Comparison of ENCODE assay signal across 12 cellular contexts in genomic region chr12:96215933-96216273, GRCh38. TPM values are rescaled to one million over a fixed set of nuclear protein-coding genes. Genes with fewer than 3 reads are reported as not detected.
DNase-seq lines count a peak whose midpoint lies in the region; ATAC-seq and TF ChIP-seq lines count a peak whose summit lies in the region.
"Had no signal": no experiment of that assay in that cellular context is flagged by ENCODE, and none has a peak within 500 bp of the region (broad histone marks: within the 10 kb centered on the region; RNA-seq: fewer than 3 reads in every experiment).

No MANE protein-coding gene starts in this region.

- H3K27ac ChIP-seq in coronary artery (no peak overlapping the region), neural progenitor cell (no peak overlapping the region), tibial artery (no peak overlapping the region)
- H3K27ac ChIP-seq: dorsolateral prefrontal cortex, prostate gland had no signal

- H3K4me1 Mint-ChIP-seq in activated T-cell treated with anti-CD3 and anti-CD28 coated beads, Interleukin-2, amount 50 U/mL, for 24 hours (ENCODE audit: low read depth): peaks cover 72% of the 10 kb centered on the region
- H3K4me1 Mint-ChIP-seq in Caco-2 (ENCODE audit: low read depth, unreplicated experiment): no peaks in the 10 kb centered on the region
- H3K4me1 Mint-ChIP-seq in neural progenitor cell: peaks cover 33% of the 10 kb centered on the region

- peak overlapping the region; percentile 75 for H3K27ac Mint-ChIP-seq in activated T-cell treated with anti-CD3 and anti-CD28 coated beads, Interleukin-2, amount 50 U/mL, for 24 hours
- no peak overlapping the region for H3K27ac Mint-ChIP-seq in Caco-2 (ENCODE audit: unreplicated experiment)
- peak overlapping the region; percentile 48 for H3K27ac Mint-ChIP-seq in neural progenitor cell

- CTCF ChIA-PET in Caco-2 (lab: Charles Lee): interaction anchor here (0.6 to 1.9 kb wide), 15 partner anchors 21 to 300 kb away, joined by 3 to 11 read pairs (median 4); partner anchors contain the start of genes CDK17 and LTA4H

- no peaks in the 10 kb centered on the region for H3K36me3 ChIP-seq in Caco-2 (ENCODE audit: control insufficient read depth, insufficient read depth, low read length)
- no peaks in the 10 kb centered on the region for H3K36me3 ChIP-seq in neural progenitor cell
- no peaks in the 10 kb centered on the region for H3K36me3 ChIP-seq in tibial artery
- H3K36me3 ChIP-seq: prostate gland had no signal

- peak overlapping the region; percentile 30 for H2AFZ ChIP-seq in neural progenitor cell (replicated peaks)

- H3K9ac ChIP-seq in neural progenitor cell: no peak overlapping the region

- no TSS peak for BruUV-seq in Caco-2 (replicated peaks; lab: Mats Ljungman, UMichigan)

- H3K4me3 ChIP-seq in Caco-2 (ENCODE audit: low read depth, low read length) (no peak overlapping the region), coronary artery (no peak overlapping the region), neural progenitor cell (no peak overlapping the region), tibial artery (no peak overlapping the region)
- H3K4me3 ChIP-seq: K562, prostate gland had no signal

- H3K9me3 Mint-ChIP-seq in activated T-cell treated with anti-CD3 and anti-CD28 coated beads, Interleukin-2, amount 50 U/mL, for 24 hours: no peaks in the 10 kb centered on the region
- H3K9me3 Mint-ChIP-seq in Caco-2 (ENCODE audit: unreplicated experiment) (no peaks in the 10 kb centered on the region), neural progenitor cell (no peaks in the 10 kb centered on the region)
- H3K9me3 Mint-ChIP-seq: natural killer cell treated with Interleukin-12 subunit alpha and Interleukin-12 subunit beta and Interleukin-15 and Interleukin-18, amount 100 ng/mL, for 72 hours had no signal

- no peak overlapping the region for H3K4me3 Mint-ChIP-seq in activated T-cell treated with anti-CD3 and anti-CD28 coated beads, Interleukin-2, amount 50 U/mL, for 24 hours
- peak overlapping the region; percentile 42 for H3K4me3 Mint-ChIP-seq in Caco-2 (ENCODE audit: unreplicated experiment)
- H3K4me3 Mint-ChIP-seq in neural progenitor cell: no peak overlapping the region

- TF ChIP-seq CTCF in Caco-2 (IDR thresholded peaks at IDR 0.05; ENCODE audit: insufficient read depth in 1 of 2, low read depth in 1 of 2, low read length in 1 of 2, severe bottlenecking in 1 of 2, unreplicated experiment in 1 of 2) (no peak), coronary artery (IDR thresholded peaks at IDR 0.05) (no peak), neural progenitor cell (IDR thresholded peaks at IDR 0.05) (no peak), tibial artery (IDR thresholded peaks at IDR 0.05) (no peak)

- no peaks in the 10 kb centered on the region for H3F3A ChIP-seq in neural progenitor cell (ENCODE audit: low read depth)

- no peaks in the 10 kb centered on the region for H3K9me3 ChIP-seq in Caco-2
- no peaks in the 10 kb centered on the region for H3K9me3 ChIP-seq in neural progenitor cell (ENCODE audit: low read depth)
- no peaks in the 10 kb centered on the region for H3K9me3 ChIP-seq in tibial artery
- H3K9me3 ChIP-seq: prostate gland had no signal

- H3K4me1 ChIP-seq in Caco-2 (no peaks in the 10 kb centered on the region), neural progenitor cell (peaks cover 9% of the 10 kb centered on the region), tibial artery (peaks cover 0 to 13% (median 4%) of the 10 kb centered on the region in 4 donors)
- H3K4me1 ChIP-seq: prostate gland had no signal

- DNase-seq in activated T-cell treated with anti-CD3 and anti-CD28 coated beads, Interleukin-2, amount 50 U/mL, for 24 hours: no peak
- DNase-seq in activated T-cell treated with anti-CD3 and anti-CD28 coated beads for 4 hours (no peak), Caco-2 (no peak), coronary artery (ENCODE audit: low spot score) (peak; percentile 36), neural progenitor cell (ENCODE audit: low spot score) (peak; percentile 18), tibial artery (no peak), sciatic nerve (ENCODE audit: low spot score) (no peak)

- H3K79me2 ChIP-seq in neural progenitor cell (ENCODE audit: low read depth): no peaks in the 10 kb centered on the region

- intact Hi-C loops in Caco-2 (cut with micrococcal nuclease; ENCODE audit: unreplicated experiment): loop anchor here (1.0 to 2.0 kb wide), 6 partner anchors 21 to 301 kb away; partner anchors contain the start of genes CDK17, ELK3 and LTA4H
- intact Hi-C loops in tibial artery (cut with DNase I; ENCODE audit: low total_unique reads): loop anchor here (5.0 to 10.0 kb wide), 2 partner anchors 154 to 301 kb away; no protein-coding TSS in a partner anchor
- intact Hi-C loops in sciatic nerve (cut with DNase I): no loop called here

- H3K36me3 Mint-ChIP-seq in activated T-cell treated with anti-CD3 and anti-CD28 coated beads, Interleukin-2, amount 50 U/mL, for 24 hours (ENCODE audit: low read depth): peaks cover 60% of the 10 kb centered on the region
- H3K36me3 Mint-ChIP-seq in Caco-2 (ENCODE audit: insufficient read depth, unreplicated experiment) (no peaks in the 10 kb centered on the region), neural progenitor cell (no peaks in the 10 kb centered on the region)
- H3K36me3 Mint-ChIP-seq: natural killer cell treated with Interleukin-12 subunit alpha and Interleukin-12 subunit beta and Interleukin-15 and Interleukin-18, amount 100 ng/mL, for 72 hours had no signal

- POLR2A ChIA-PET in Caco-2 (lab: Charles Lee): interaction anchor here (0.5 kb wide), 1 partner anchor 192 kb away, joined by 5 read pairs; no protein-coding TSS in a partner anchor

- no peaks in the 10 kb centered on the region for H3K27me3 Mint-ChIP-seq in activated T-cell treated with anti-CD3 and anti-CD28 coated beads, Interleukin-2, amount 50 U/mL, for 24 hours
- H3K27me3 Mint-ChIP-seq in Caco-2 (ENCODE audit: insufficient read depth, unreplicated experiment): no peaks in the 10 kb centered on the region
- peaks cover 2% of the 10 kb centered on the region for H3K27me3 Mint-ChIP-seq in neural progenitor cell (ENCODE audit: insufficient read depth, low read depth)
- H3K27me3 Mint-ChIP-seq: natural killer cell treated with Interleukin-12 subunit alpha and Interleukin-12 subunit beta and Interleukin-15 and Interleukin-18, amount 100 ng/mL, for 72 hours had no signal

- no peaks in the 10 kb centered on the region for H4K20me1 ChIP-seq in neural progenitor cell (ENCODE audit: low read depth)

- ATAC-seq in HG03108 (IDR thresholded peaks at IDR 0.05; ENCODE audit: unreplicated experiment) (no peak), sciatic nerve (no peak)

- H3K27me3 ChIP-seq in Caco-2 (replicated peaks; ENCODE audit: control insufficient read depth, insufficient read depth, low read length) (no peaks in the 10 kb centered on the region), neural progenitor cell (no peaks in the 10 kb centered on the region), tibial artery (no peaks in the 10 kb centered on the region)
- H3K27me3 ChIP-seq: dorsolateral prefrontal cortex had no signal

- H3K4me2 ChIP-seq in neural progenitor cell: no peak overlapping the region

RNA-seq across cellular contexts. Expression of gene ELK3, which starts 21.7 kb away (rescaled TPM):
- 0.45 and 0.77 TPM in 2 replicates for total RNA-seq in Caco-2 (2022)
- 4.8 and 5.0 TPM in 2 replicates for total RNA-seq in neural progenitor cell (ENCODE audit: low replicate concordance)
- total RNA-seq in sciatic nerve: 30.2 TPM

Comparison
In these comparisons a context has a peak if more than half of its experiments do, and no peak if none do; other contexts are left out.
1. DNase-seq: peak in coronary artery (single experiment) and neural progenitor cell (single experiment); none in activated T-cell treated with anti-CD3 and anti-CD28 coated beads, Interleukin-2, amount 50 U/mL, for 24 hours (single experiment), activated T-cell treated with anti-CD3 and anti-CD28 coated beads for 4 hours (single experiment), Caco-2 (0 of 2), tibial artery (0 of 2) and sciatic nerve (single experiment).